In the genomic region with DNA sequence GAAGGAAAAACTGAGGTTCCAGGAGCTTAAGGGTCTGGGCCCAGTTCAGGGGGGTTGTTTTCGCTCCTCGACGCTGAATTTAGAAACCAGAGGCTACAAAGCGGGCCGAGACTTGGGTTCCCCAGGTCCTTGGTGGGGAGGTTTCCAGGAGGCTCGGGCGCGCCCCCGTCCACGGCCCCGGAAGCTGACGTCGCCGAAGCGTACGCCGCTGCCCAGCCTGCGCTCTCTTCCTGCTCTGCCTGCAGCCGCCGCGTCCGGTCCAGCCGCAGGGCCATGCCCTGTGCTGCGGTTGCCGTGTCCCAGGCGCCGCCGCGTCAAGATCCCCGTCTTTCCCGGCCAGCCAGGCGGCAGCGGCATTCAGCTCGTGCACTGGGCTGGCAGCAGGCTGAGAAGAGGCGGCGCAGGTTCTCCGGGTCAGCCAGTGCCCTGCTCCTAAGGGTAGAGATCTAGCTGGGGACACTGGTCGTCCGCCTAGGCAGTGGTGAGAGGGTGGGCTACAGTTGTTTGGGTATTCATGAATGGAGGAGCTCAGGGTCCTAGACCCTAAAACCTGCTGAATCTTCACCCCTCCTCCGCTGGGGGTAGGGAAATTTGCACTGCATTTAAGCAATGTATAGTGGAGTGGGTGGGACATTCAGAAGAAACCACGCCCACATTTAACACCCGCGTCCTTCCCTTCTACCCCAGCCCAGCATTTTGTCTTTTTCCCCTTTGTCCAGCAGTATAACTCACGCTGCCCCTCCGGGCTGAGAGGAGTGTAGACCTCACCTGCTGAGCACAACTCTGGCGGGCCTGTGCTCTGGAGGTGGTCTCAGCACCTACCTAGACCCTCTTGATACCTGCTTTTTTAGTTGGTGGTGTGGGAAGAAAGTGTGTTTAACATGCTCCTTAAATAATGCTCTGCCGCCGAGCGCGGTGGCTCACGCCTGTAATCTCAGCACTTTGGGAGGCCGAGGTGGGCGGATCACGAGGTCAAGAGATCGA, we compare ENCODE assay signal across 8 cellular contexts. TPM values are rescaled to one million over a fixed set of nuclear protein-coding genes. Genes with fewer than 3 reads are reported as not detected.
DNase-seq lines count a peak whose midpoint lies in the region; ATAC-seq and TF ChIP-seq lines count a peak whose summit lies in the region.

No MANE protein-coding gene starts in this region.

- no peaks in the 10 kb centered on the region for H3K9me3 ChIP-seq in liver (ENCODE audit: control insufficient read depth in 4 of 4, low read length in 3 of 4)

- no peak for TF ChIP-seq RAD21 in liver (IDR thresholded peaks at IDR 0.05)

- no peaks in the 10 kb centered on the region for H3K27me3 ChIP-seq in liver (ENCODE audit: control insufficient read depth in 4 of 4, insufficient read depth in 4 of 4, low read length in 3 of 4)

- peak overlapping the region; percentile 96 to 99 for H3K9ac ChIP-seq in liver (ENCODE audit: low read depth in 1 of 2, low read length in 2 of 2)

- H3K36me3 ChIP-seq in liver (ENCODE audit: control insufficient read depth in 4 of 4, insufficient read depth in 3 of 4, low read depth in 1 of 4, low read length in 3 of 4): no peaks in the 10 kb centered on the region

- DNase-seq in NCI-H2107 treated with DMSO at 0.1 percent for 48 hours (lab: John Stamatoyannopoulos, UW; ENCODE audit: unreplicated experiment) (peak; percentile 20), NCI-H2107 (lab: John Stamatoyannopoulos, UW) (no peak), NCI-H345 treated with DMSO at 0.1 percent for 48 hours (lab: John Stamatoyannopoulos, UW; ENCODE audit: unreplicated experiment) (peak; percentile 47), dermis microvascular lymphatic vessel endothelial cell (ENCODE audit: low read depth in 2 of 2) (peak; percentile 48 to 85)
- DNase-seq in activated CD4-positive, alpha-beta T cell treated with anti-CD3 and anti-CD28 coated beads, Interleukin-2, amount 50 U/mL, for 24 hours (ENCODE audit: low read depth in 1 of 2, low spot score in 1 of 2): peak; percentile 43 to 52
- DNase-seq in stimulated activated CD4-positive, alpha-beta T cell treated with anti-CD3 and anti-CD28 coated beads, Interleukin-2, amount 100 ng/mL, for 48 hours: peak; percentile 54 to 59

- no peak for TF ChIP-seq CTCF in liver (IDR thresholded peaks at IDR 0.05; ENCODE audit: low read depth, low read length, missing input control)

- peaks cover 11 to 39% (median 30%) of the 10 kb centered on the region in 4 donors for H3K4me1 ChIP-seq in liver (ENCODE audit: control insufficient read depth in 4 of 4, insufficient read depth in 4 of 4, low read length in 3 of 4)

- peak; percentile 53 for ATAC-seq in HG03045 (IDR thresholded peaks at IDR 0.05; ENCODE audit: unreplicated experiment)

- H3K4me3 ChIP-seq in liver (ENCODE audit: low read depth in 1 of 3, low read length in 3 of 3): peak overlapping the region; percentile 67 to 84 (median 72)

- peak overlapping the region; percentile 95 to 96 for H3K27ac ChIP-seq in liver (ENCODE audit: low read depth in 1 of 2, low read length in 2 of 2)

- 17% methylated on average over 55 of the region's 55 CpGs for WGBS in liver

TF ChIP-seq in liver, 16 proteins besides CTCF, POLR2A, EP300 and RAD21:
- TF ChIP-seq YY1 (IDR thresholded peaks at IDR 0.05) (no peak), NR2F2 (IDR thresholded peaks at IDR 0.05) (no peak), HNF4G (IDR thresholded peaks at IDR 0.05) (no peak), GABPA (IDR thresholded peaks at IDR 0.05 in 1 of 2, conservative IDR thresholded peaks at IDR 0.05 in 1 of 2) (peak in 1 of 2 donors; percentile 81), TAF1 (conservative IDR thresholded peaks at IDR 0.05) (peak; percentile 57), FOXA1 (IDR thresholded peaks at IDR 0.05) (no peak), EGR1 (IDR thresholded peaks at IDR 0.05; ENCODE audit: low read depth in 2 of 2) (peak in 1 of 2 donors; percentile 21), SP1 (IDR thresholded peaks at IDR 0.05) (peak; percentile 30), RXRA (IDR thresholded peaks at IDR 0.05) (no peak), JUND (IDR thresholded peaks at IDR 0.05) (no peak)
- TF ChIP-seq, protein P1, sequence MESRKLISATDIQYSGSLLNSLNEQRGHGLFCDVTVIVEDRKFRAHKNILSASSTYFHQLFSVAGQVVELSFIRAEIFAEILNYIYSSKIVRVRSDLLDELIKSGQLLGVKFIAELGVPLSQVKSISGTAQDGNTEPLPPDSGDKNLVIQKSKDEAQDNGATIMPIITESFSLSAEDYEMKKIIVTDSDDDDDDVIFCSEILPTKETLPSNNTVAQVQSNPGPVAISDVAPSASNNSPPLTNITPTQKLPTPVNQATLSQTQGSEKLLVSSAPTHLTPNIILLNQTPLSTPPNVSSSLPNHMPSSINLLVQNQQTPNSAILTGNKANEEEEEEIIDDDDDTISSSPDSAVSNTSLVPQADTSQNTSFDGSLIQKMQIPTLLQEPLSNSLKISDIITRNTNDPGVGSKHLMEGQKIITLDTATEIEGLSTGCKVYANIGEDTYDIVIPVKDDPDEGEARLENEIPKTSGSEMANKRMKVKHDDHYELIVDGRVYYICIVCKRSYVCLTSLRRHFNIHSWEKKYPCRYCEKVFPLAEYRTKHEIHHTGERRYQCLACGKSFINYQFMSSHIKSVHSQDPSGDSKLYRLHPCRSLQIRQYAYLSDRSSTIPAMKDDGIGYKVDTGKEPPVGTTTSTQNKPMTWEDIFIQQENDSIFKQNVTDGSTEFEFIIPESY (IDR thresholded peaks at IDR 0.05): no peak
- TF ChIP-seq, protein P2, sequence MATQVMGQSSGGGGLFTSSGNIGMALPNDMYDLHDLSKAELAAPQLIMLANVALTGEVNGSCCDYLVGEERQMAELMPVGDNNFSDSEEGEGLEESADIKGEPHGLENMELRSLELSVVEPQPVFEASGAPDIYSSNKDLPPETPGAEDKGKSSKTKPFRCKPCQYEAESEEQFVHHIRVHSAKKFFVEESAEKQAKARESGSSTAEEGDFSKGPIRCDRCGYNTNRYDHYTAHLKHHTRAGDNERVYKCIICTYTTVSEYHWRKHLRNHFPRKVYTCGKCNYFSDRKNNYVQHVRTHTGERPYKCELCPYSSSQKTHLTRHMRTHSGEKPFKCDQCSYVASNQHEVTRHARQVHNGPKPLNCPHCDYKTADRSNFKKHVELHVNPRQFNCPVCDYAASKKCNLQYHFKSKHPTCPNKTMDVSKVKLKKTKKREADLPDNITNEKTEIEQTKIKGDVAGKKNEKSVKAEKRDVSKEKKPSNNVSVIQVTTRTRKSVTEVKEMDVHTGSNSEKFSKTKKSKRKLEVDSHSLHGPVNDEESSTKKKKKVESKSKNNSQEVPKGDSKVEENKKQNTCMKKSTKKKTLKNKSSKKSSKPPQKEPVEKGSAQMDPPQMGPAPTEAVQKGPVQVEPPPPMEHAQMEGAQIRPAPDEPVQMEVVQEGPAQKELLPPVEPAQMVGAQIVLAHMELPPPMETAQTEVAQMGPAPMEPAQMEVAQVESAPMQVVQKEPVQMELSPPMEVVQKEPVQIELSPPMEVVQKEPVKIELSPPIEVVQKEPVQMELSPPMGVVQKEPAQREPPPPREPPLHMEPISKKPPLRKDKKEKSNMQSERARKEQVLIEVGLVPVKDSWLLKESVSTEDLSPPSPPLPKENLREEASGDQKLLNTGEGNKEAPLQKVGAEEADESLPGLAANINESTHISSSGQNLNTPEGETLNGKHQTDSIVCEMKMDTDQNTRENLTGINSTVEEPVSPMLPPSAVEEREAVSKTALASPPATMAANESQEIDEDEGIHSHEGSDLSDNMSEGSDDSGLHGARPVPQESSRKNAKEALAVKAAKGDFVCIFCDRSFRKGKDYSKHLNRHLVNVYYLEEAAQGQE (IDR thresholded peaks at IDR 0.05): peak; percentile 70
- TF ChIP-seq, protein P3, sequence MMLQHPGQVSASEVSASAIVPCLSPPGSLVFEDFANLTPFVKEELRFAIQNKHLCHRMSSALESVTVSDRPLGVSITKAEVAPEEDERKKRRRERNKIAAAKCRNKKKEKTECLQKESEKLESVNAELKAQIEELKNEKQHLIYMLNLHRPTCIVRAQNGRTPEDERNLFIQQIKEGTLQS (IDR thresholded peaks at IDR 0.05): no peak

RNA-seq across cellular contexts. Expression of a gene that starts 1.1 kb away (rescaled TPM):
- total RNA-seq in dermis microvascular lymphatic vessel endothelial cell (18.5 and 23.6 TPM in 2 replicates), liver (10 to 100 TPM; 14.9 to 50.1 TPM)
- polyA plus RNA-seq in liver: 10 to 100 TPM; 16.9 to 30.9 TPM

RNA-seq across cellular contexts. Expression of a gene that starts 50.9 kb away (rescaled TPM):
- total RNA-seq in dermis microvascular lymphatic vessel endothelial cell (not detected in 2 replicates), liver (1 to 10 TPM; 1.6 to 2.2 TPM)
- polyA plus RNA-seq in liver: 1 to 10 TPM; 1.6 to 2.8 TPM

RNA-seq across cellular contexts. Expression of a gene that starts 53.3 kb away (rescaled TPM):
- total RNA-seq in dermis microvascular lymphatic vessel endothelial cell (not detected in 2 replicates), liver (100 to 1,000 TPM in 1 of 2 donors, under 1 TPM in 1; 0.75 to 128 TPM)
- polyA plus RNA-seq in liver: under 1 TPM; 0.29 to 0.72 TPM
